Comparison of ENCODE assay signal across 7 cellular contexts in genomic region chr11:67884075-67884733, GRCh38.
DNase-seq lines count a peak whose midpoint lies in the region; ATAC-seq, FAIRE-seq and TF ChIP-seq lines count a peak whose summit lies in the region.
"Not testable (repeated sequence)": the region's sequence is repeated elsewhere in the genome, so short reads cannot be mapped to it uniquely, and the experiment has no call there.

No MANE protein-coding gene starts in this region.

- H3K4me2 ChIP-seq in Loucy (ENCODE audit: low read depth, low read length, poor library complexity, severe bottlenecking): peak overlapping the region; percentile 46
- H3K4me2 ChIP-seq in astrocyte (ENCODE audit: low read length): not testable (repeated sequence)
- peak overlapping the region; percentile 50 for H3K4me2 ChIP-seq in smooth muscle cell

- not testable (repeated sequence) for H3K9ac ChIP-seq in Loucy (ENCODE audit: low read depth, low read length, poor library complexity, severe bottlenecking); astrocyte (ENCODE audit: low read length)
- H3K9ac ChIP-seq in smooth muscle cell (ENCODE audit: low read depth): peak overlapping the region; percentile 19

- H3K27me3 ChIP-seq in Loucy (ENCODE audit: insufficient read depth, low read length, poor library complexity, severe bottlenecking); astrocyte (ENCODE audit: insufficient read depth, low read length); smooth muscle cell (ENCODE audit: low read depth): not testable (repeated sequence)

- not testable (repeated sequence) for H3K9me3 ChIP-seq in Loucy (ENCODE audit: insufficient read depth, low read depth, low read length); astrocyte (ENCODE audit: insufficient read depth, low read depth, low read length); mucosa of descending colon; smooth muscle cell (replicated peaks; ENCODE audit: low read depth)

- not testable (repeated sequence) for H4K20me1 ChIP-seq in Loucy (ENCODE audit: insufficient read depth, low read length, poor library complexity, severe bottlenecking); astrocyte (ENCODE audit: insufficient read depth, low read length); smooth muscle cell (ENCODE audit: low read depth)

- not testable (repeated sequence) for H3K79me2 ChIP-seq in Loucy (ENCODE audit: insufficient read depth, low read length); astrocyte (ENCODE audit: insufficient read depth, low read length); smooth muscle cell (ENCODE audit: low read depth)

- H3K4me3 Mint-ChIP-seq in activated CD4-positive, alpha-beta T cell treated with anti-CD3 and anti-CD28 coated beads for 36 hours: peak overlapping the region; percentile 73
- peak overlapping the region; percentile 84 for H3K4me3 Mint-ChIP-seq in activated T-helper 1 cell treated with anti-CD3 and anti-CD28 coated beads, Interleukin-12 subunit alpha, Interleukin-12 subunit beta, Interleukin-2, Interleukin-4 antibody, amounts not matched to agents 30 ng/mL and 10 ng/mL and 1 ng/mL, durations not matched to agents 14 hours and 24 hours and 36 hours
- H3K4me3 Mint-ChIP-seq in astrocyte (ENCODE audit: unreplicated experiment); endothelial cell (ENCODE audit: unreplicated experiment): not testable (repeated sequence)

- not testable (repeated sequence) for H3K9me3 Mint-ChIP-seq in activated CD4-positive, alpha-beta T cell treated with anti-CD3 and anti-CD28 coated beads for 36 hours (ENCODE audit: low read depth); activated T-helper 1 cell treated with anti-CD3 and anti-CD28 coated beads, Interleukin-12 subunit alpha, Interleukin-12 subunit beta, Interleukin-2, Interleukin-4 antibody, amounts not matched to agents 30 ng/mL and 10 ng/mL and 1 ng/mL, durations not matched to agents 14 hours and 24 hours and 36 hours; astrocyte (ENCODE audit: unreplicated experiment); endothelial cell (ENCODE audit: unreplicated experiment)

- DNase-seq in activated CD4-positive, alpha-beta T cell treated with anti-CD3 and anti-CD28 coated beads for 36 hours; activated T-helper 1 cell treated with anti-CD3 and anti-CD28 coated beads, Interleukin-12 subunit alpha, Interleukin-12 subunit beta, Interleukin-2, Interleukin-4 antibody, amounts not matched to agents 30 ng/mL and 10 ng/mL and 1 ng/mL, durations not matched to agents 14 hours and 24 hours and 36 hours (ENCODE audit: low spot score); astrocyte (ENCODE audit: low read depth); endothelial cell (ENCODE audit: low spot score); smooth muscle cell (lab: John Stamatoyannopoulos, UW; ENCODE audit: unreplicated experiment): not testable (repeated sequence)
- peak in 1 of 3 donors; percentile 30 for DNase-seq in mucosa of descending colon

- H3K4me3 ChIP-seq in Loucy (ENCODE audit: low read length, poor library complexity, severe bottlenecking) (peak overlapping the region; percentile 31), smooth muscle cell (peak overlapping the region; percentile 34)
- not testable (repeated sequence) for H3K4me3 ChIP-seq in astrocyte (ENCODE audit: insufficient read depth, low read depth, low read length); mucosa of descending colon

- peak overlapping the region; percentile 89 for H3K27ac Mint-ChIP-seq in activated CD4-positive, alpha-beta T cell treated with anti-CD3 and anti-CD28 coated beads for 36 hours
- H3K27ac Mint-ChIP-seq in activated T-helper 1 cell treated with anti-CD3 and anti-CD28 coated beads, Interleukin-12 subunit alpha, Interleukin-12 subunit beta, Interleukin-2, Interleukin-4 antibody, amounts not matched to agents 30 ng/mL and 10 ng/mL and 1 ng/mL, durations not matched to agents 14 hours and 24 hours and 36 hours: peak overlapping the region; percentile 93
- H3K27ac Mint-ChIP-seq in astrocyte (ENCODE audit: unreplicated experiment) (peak overlapping the region; percentile 41), endothelial cell (ENCODE audit: unreplicated experiment) (peak overlapping the region; percentile 91)

- not testable (repeated sequence) for H3K9me2 ChIP-seq in Loucy (replicated peaks; ENCODE audit: low read depth, low read length)

- not testable (repeated sequence) for FAIRE-seq in astrocyte (lab: Jason Lieb, UNC)

- TF ChIP-seq CTCF in Loucy (conservative IDR thresholded peaks at IDR 0.05; ENCODE audit: low read length); astrocyte (IDR thresholded peaks at IDR 0.05; ENCODE audit: insufficient read depth, low read depth, low read length); endothelial cell (IDR thresholded peaks at IDR 0.05; ENCODE audit: unreplicated experiment); mucosa of descending colon (IDR thresholded peaks at IDR 0.05); smooth muscle cell (IDR thresholded peaks at IDR 0.05; ENCODE audit: borderline replicate concordance, insufficient read depth, poor library complexity, severe bottlenecking): not testable (repeated sequence)

- CTCF ChIA-PET in activated CD4-positive, alpha-beta T cell treated with anti-CD3 and anti-CD28 coated beads for 36 hours (lab: Charles Lee): interaction anchor here (2.0 kb wide), 1 partner anchor 71 kb away, joined by 6 read pairs; no protein-coding TSS in a partner anchor

- not testable (repeated sequence) for H3K4me1 ChIP-seq in Loucy (ENCODE audit: insufficient read depth, low read length, poor library complexity, severe bottlenecking); astrocyte (ENCODE audit: insufficient read depth, low read length); smooth muscle cell (ENCODE audit: low read depth)
- peaks cover 12% of the 10 kb centered on the region for H3K4me1 ChIP-seq in mucosa of descending colon (ENCODE audit: low read depth)

- H3K27ac ChIP-seq in astrocyte (ENCODE audit: low read depth, low read length): not testable (repeated sequence)
- H3K27ac ChIP-seq in smooth muscle cell (ENCODE audit: low read depth): peak overlapping the region; percentile 71

- intact Hi-C loops in activated CD4-positive, alpha-beta T cell treated with anti-CD3 and anti-CD28 coated beads for 36 hours (cut with DNase I, micrococcal nuclease); activated T-helper 1 cell treated with anti-CD3 and anti-CD28 coated beads, Interleukin-12 subunit alpha, Interleukin-12 subunit beta, Interleukin-2, Interleukin-4 antibody, amounts not matched to agents 30 ng/mL and 10 ng/mL and 1 ng/mL, durations not matched to agents 14 hours and 24 hours and 36 hours (cut with micrococcal nuclease); mucosa of descending colon (cut with DNase I, micrococcal nuclease): not testable (repeated sequence)

- POLR2A ChIA-PET in activated CD4-positive, alpha-beta T cell treated with anti-CD3 and anti-CD28 coated beads for 36 hours (lab: Charles Lee): interaction anchor here (0.6 kb wide), 1 partner anchor 568 kb away, joined by 3 read pairs; no protein-coding TSS in a partner anchor

- H3K27me3 Mint-ChIP-seq in activated CD4-positive, alpha-beta T cell treated with anti-CD3 and anti-CD28 coated beads for 36 hours; endothelial cell (ENCODE audit: unreplicated experiment): not testable (repeated sequence)
- peaks cover 12% of the 10 kb centered on the region for H3K27me3 Mint-ChIP-seq in activated T-helper 1 cell treated with anti-CD3 and anti-CD28 coated beads, Interleukin-12 subunit alpha, Interleukin-12 subunit beta, Interleukin-2, Interleukin-4 antibody, amounts not matched to agents 30 ng/mL and 10 ng/mL and 1 ng/mL, durations not matched to agents 14 hours and 24 hours and 36 hours (ENCODE audit: insufficient read depth)
- peaks cover 36% of the 10 kb centered on the region for H3K27me3 Mint-ChIP-seq in astrocyte (ENCODE audit: low read depth, unreplicated experiment)

- not testable (repeated sequence) for ATAC-seq in activated CD4-positive, alpha-beta T cell treated with anti-CD3 and anti-CD28 coated beads for 36 hours
- ATAC-seq in mucosa of descending colon: peak; percentile 86

- peak overlapping the region; percentile 41; the same call in 1 of the 2 replicates for H2AFZ ChIP-seq in Loucy (ENCODE audit: low read length)
- H2AFZ ChIP-seq in astrocyte (ENCODE audit: low read depth, low read length); smooth muscle cell (ENCODE audit: low read depth): not testable (repeated sequence)

- H3K36me3 ChIP-seq in Loucy (ENCODE audit: insufficient read depth, low read length); astrocyte (ENCODE audit: insufficient read depth, low read length); mucosa of descending colon (ENCODE audit: low read depth); smooth muscle cell (ENCODE audit: low read depth): not testable (repeated sequence)

- peaks cover 36% of the 10 kb centered on the region for H3K4me1 Mint-ChIP-seq in activated CD4-positive, alpha-beta T cell treated with anti-CD3 and anti-CD28 coated beads for 36 hours
- peaks cover 25% of the 10 kb centered on the region for H3K4me1 Mint-ChIP-seq in activated T-helper 1 cell treated with anti-CD3 and anti-CD28 coated beads, Interleukin-12 subunit alpha, Interleukin-12 subunit beta, Interleukin-2, Interleukin-4 antibody, amounts not matched to agents 30 ng/mL and 10 ng/mL and 1 ng/mL, durations not matched to agents 14 hours and 24 hours and 36 hours (ENCODE audit: low read depth)
- H3K4me1 Mint-ChIP-seq in astrocyte (ENCODE audit: low read depth, unreplicated experiment) (peaks cover 11% of the 10 kb centered on the region), endothelial cell (ENCODE audit: unreplicated experiment) (peaks cover 13% of the 10 kb centered on the region)

- 36% methylated on average over 13 of the region's 13 CpGs for WGBS in smooth muscle cell (ENCODE audit: low lambda C conversion rate)

- H3F3A ChIP-seq in Loucy (ENCODE audit: low read depth); smooth muscle cell (ENCODE audit: low read depth): not testable (repeated sequence)

- H3K36me3 Mint-ChIP-seq in activated CD4-positive, alpha-beta T cell treated with anti-CD3 and anti-CD28 coated beads for 36 hours (ENCODE audit: low read depth); activated T-helper 1 cell treated with anti-CD3 and anti-CD28 coated beads, Interleukin-12 subunit alpha, Interleukin-12 subunit beta, Interleukin-2, Interleukin-4 antibody, amounts not matched to agents 30 ng/mL and 10 ng/mL and 1 ng/mL, durations not matched to agents 14 hours and 24 hours and 36 hours (ENCODE audit: low read depth); astrocyte (ENCODE audit: low read depth, unreplicated experiment); endothelial cell (ENCODE audit: low read depth, unreplicated experiment): not testable (repeated sequence)

Comparison
In these comparisons a context has a peak if more than half of its experiments do, and no peak if none do; other contexts are left out.
1. H3K27ac Mint-ChIP-seq: peak in every context shown above with its lines; median percentile 93 in activated T-helper 1 cell treated with anti-CD3 and anti-CD28 coated beads, Interleukin-12 subunit alpha, Interleukin-12 subunit beta, Interleukin-2, Interleukin-4 antibody, amounts not matched to agents 30 ng/mL and 10 ng/mL and 1 ng/mL, durations not matched to agents 14 hours and 24 hours and 36 hours; 91 in endothelial cell; 89 in activated CD4-positive, alpha-beta T cell treated with anti-CD3 and anti-CD28 coated beads for 36 hours; 41 in astrocyte.